Comparison of ENCODE assay signal across 8 cellular contexts in genomic region chr17:43576563-43577229, GRCh38. TPM values are rescaled to one million over a fixed set of nuclear protein-coding genes. Genes with fewer than 3 reads are reported as not detected.
DNase-seq lines count a peak whose midpoint lies in the region; ATAC-seq, FAIRE-seq and TF ChIP-seq lines count a peak whose summit lies in the region.

No MANE protein-coding gene starts in this region.

- H3K27me3 ChIP-seq in A673 (replicated peaks; ENCODE audit: insufficient read depth, low read depth, low read length, poor library complexity) = no peaks in the 10 kb centered on the region

- POLR2A ChIA-PET in A673 (lab: Charles Lee; ENCODE audit: low non-redundant PET) = no interaction called here

- no peaks in the 10 kb centered on the region for H3K4me1 ChIP-seq in A673 (ENCODE audit: insufficient read depth, low read length, poor library complexity, severe bottlenecking)

- H3K9me3 ChIP-seq in A673 (ENCODE audit: low read depth, low read length, poor library complexity, severe bottlenecking) = no peaks in the 10 kb centered on the region

- H3K4me3 ChIP-seq in A673 (ENCODE audit: low read depth, low read length, poor library complexity, severe bottlenecking) = no peak overlapping the region

- peak; percentile 65 to 80 for ATAC-seq in activated CD4-positive, CD25-positive, alpha-beta regulatory T cell treated with anti-CD3 and anti-CD28 coated beads, Interleukin-2, amount 50 U/mL, for 24 hours
- peak; percentile 68 for ATAC-seq in left colon
- no peak for ATAC-seq in HG03108 (IDR thresholded peaks at IDR 0.05; ENCODE audit: unreplicated experiment)

- BruUV-seq in A673 (replicated peaks; lab: Mats Ljungman, UMichigan) = no TSS peak

- H3K36me3 ChIP-seq in A673 (ENCODE audit: insufficient read depth, low read length, poor library complexity, severe bottlenecking) = no peaks in the 10 kb centered on the region

- intact Hi-C loops in A673 (cut with micrococcal nuclease; ENCODE audit: unreplicated experiment) (loop anchor here (1.0 to 2.0 kb wide), 3 partner anchors 56 to 184 kb away; no protein-coding TSS in a partner anchor), left colon (cut with DNase I, micrococcal nuclease) (loop anchor here in 1 of 2 donors (2.0 to 10.0 kb wide), 2 partner anchors 94 to 178 kb away; partner anchors contain the start of gene SOST)

- FAIRE-seq in GM18507 (lab: Jason Lieb, UNC) = peak; percentile 81

- TF ChIP-seq CTCF in A673 (conservative IDR thresholded peaks at IDR 0.05; ENCODE audit: low read depth, low read length) = peak; percentile 70

- CTCF ChIA-PET in A673 (lab: Charles Lee) = interaction anchor here (0.5 to 2.8 kb wide), 3 partner anchors 58 to 183 kb away, joined by 3 to 23 read pairs (median 5); no protein-coding TSS in a partner anchor

- DNase-seq in A673 (ENCODE audit: low spot score) = peak; percentile 60
- peak; percentile 54 for DNase-seq in GM18507 (ENCODE audit: extremely low spot score, insufficient read length, low read depth)
- DNase-seq in NCI-H2196 treated with DMSO at 0.1 percent for 48 hours (lab: John Stamatoyannopoulos, UW; ENCODE audit: unreplicated experiment) = peak; percentile 35
- peak; percentile 83 for DNase-seq in cerebellar cortex (ENCODE audit: low spot score)
- DNase-seq in left colon = peak; percentile 45 to 70
- DNase-seq in stimulated activated CD4-positive, alpha-beta T cell treated with anti-CD3 and anti-CD28 coated beads, Interleukin-4, amount 100 ng/mL, for 48 hours (ENCODE audit: low read depth in 2 of 2) = peak; percentile 44 to 51

- no peak overlapping the region for H3K27ac ChIP-seq in A673 (ENCODE audit: low read depth, low read length, poor library complexity, severe bottlenecking)

RNA-seq across cellular contexts. Expression of gene ETV4, which starts 30.6 kb away (rescaled TPM):
- total RNA-seq in A673 (2021) (25.7 and 31.2 TPM in 2 replicates), left colon (under 1 TPM; 0.89 to 0.95 TPM)

Comparison
In these comparisons a context has a peak if more than half of its experiments do, and no peak if none do; other contexts are left out.
1. RNA of gene ETV4, which starts 30.6 kb away (total RNA-seq): 25.7 to 31.2 TPM in A673; 0.89 to 0.95 TPM in left colon; every median in the first group is over 10 times any median in the second.
2. Peak in every context shown above with its lines, with median percentiles within 50 percentile points of each other: DNase-seq.